Comparison of ENCODE assay signal across 18 cellular contexts in the genomic region with DNA sequence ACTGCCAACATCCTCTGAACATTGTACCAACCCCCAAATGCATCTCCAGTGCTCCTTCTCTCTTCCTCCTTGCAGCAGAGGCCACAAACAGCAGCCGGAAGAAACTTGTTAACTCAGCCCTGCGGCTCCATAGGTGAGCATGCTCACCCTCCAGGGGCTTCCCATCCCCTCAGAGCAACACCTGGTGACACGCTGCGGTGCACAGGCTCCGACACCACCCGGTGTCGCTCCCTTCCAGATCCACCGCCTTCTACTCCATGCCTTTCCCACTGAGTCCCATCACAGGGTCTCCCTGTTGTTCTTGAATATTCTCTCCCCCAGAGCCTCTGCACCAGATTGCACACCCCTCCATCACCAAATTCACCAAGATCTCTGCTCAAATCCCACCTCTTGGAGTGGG.
DNase-seq lines count a peak whose midpoint lies in the region; ATAC-seq and TF ChIP-seq lines count a peak whose summit lies in the region.
"Had no signal": no experiment of that assay in that cellular context is flagged by ENCODE, and none has a peak within 500 bp of the region (broad histone marks: within the 10 kb centered on the region; RNA-seq: fewer than 3 reads in every experiment).

No MANE protein-coding gene starts in this region.

- H3K9me3 Mint-ChIP-seq in activated CD8-positive, alpha-beta memory T cell treated with anti-CD3 and anti-CD28 coated beads, Interleukin-2, amount 10 ng/mL, durations not matched to agents 7 days and 5 days (ENCODE audit: low read depth): no peaks in the 10 kb centered on the region
- H3K9me3 Mint-ChIP-seq in neural progenitor cell (peaks cover 5% of the 10 kb centered on the region), type B pancreatic cell (no peaks in the 10 kb centered on the region)
- H3K9me3 Mint-ChIP-seq: CD4-positive, alpha-beta T cell; CD8-positive, alpha-beta T cell had no signal

- H3K27me3 Mint-ChIP-seq in activated CD8-positive, alpha-beta memory T cell treated with anti-CD3 and anti-CD28 coated beads, Interleukin-2, amount 10 ng/mL, durations not matched to agents 7 days and 5 days: peaks cover 25% of the 10 kb centered on the region
- H3K27me3 Mint-ChIP-seq in neural progenitor cell (ENCODE audit: insufficient read depth, low read depth) (peaks cover 13% of the 10 kb centered on the region), type B pancreatic cell (peaks cover 22% of the 10 kb centered on the region)
- H3K27me3 Mint-ChIP-seq: CD4-positive, alpha-beta T cell had no signal

- no peak for TF ChIP-seq CTCF in neural progenitor cell (IDR thresholded peaks at IDR 0.05)
- TF ChIP-seq CTCF in type B pancreatic cell (conservative IDR thresholded peaks at IDR 0.05): no peak

- H3K4me1 ChIP-seq in neural progenitor cell: no peaks in the 10 kb centered on the region
- H3K4me1 ChIP-seq: A549 had no signal

- no peak overlapping the region for H3K4me2 ChIP-seq in neural progenitor cell
- H3K4me2 ChIP-seq: A549 had no signal

- H4K20me1 ChIP-seq in neural progenitor cell (ENCODE audit: low read depth): no peaks in the 10 kb centered on the region
- H4K20me1 ChIP-seq: BLaER1 treated with 17β-estradiol and CSF1 and Interleukin-3, amounts not matched to agents 10 nM and 100 nM had no signal

- no peak overlapping the region for H3K4me3 ChIP-seq in neural progenitor cell
- H3K4me3 ChIP-seq: A549; BLaER1 treated with 17β-estradiol and CSF1 and Interleukin-3, amounts not matched to agents 10 nM and 100 nM had no signal

- H3K4me1 Mint-ChIP-seq in activated CD8-positive, alpha-beta memory T cell treated with anti-CD3 and anti-CD28 coated beads, Interleukin-2, amount 10 ng/mL, durations not matched to agents 7 days and 5 days: peaks cover 21% of the 10 kb centered on the region
- H3K4me1 Mint-ChIP-seq in neural progenitor cell: peaks cover 12% of the 10 kb centered on the region
- H3K4me1 Mint-ChIP-seq in type B pancreatic cell (ENCODE audit: unreplicated experiment): peaks cover 4% of the 10 kb centered on the region
- H3K4me1 Mint-ChIP-seq: B cell had no signal

- no peaks in the 10 kb centered on the region for H3K79me2 ChIP-seq in neural progenitor cell (ENCODE audit: low read depth)

- H3K4me3 Mint-ChIP-seq in activated CD8-positive, alpha-beta memory T cell treated with anti-CD3 and anti-CD28 coated beads, Interleukin-2, amount 10 ng/mL, durations not matched to agents 7 days and 5 days: no peak overlapping the region
- peak overlapping the region; percentile 4 for H3K4me3 Mint-ChIP-seq in neural progenitor cell
- H3K4me3 Mint-ChIP-seq in type B pancreatic cell: no peak overlapping the region
- H3K4me3 Mint-ChIP-seq: B cell; CD4-positive, alpha-beta T cell; CD8-positive, alpha-beta T cell had no signal

- H3K27me3 ChIP-seq in neural progenitor cell: no peaks in the 10 kb centered on the region
- H3K27me3 ChIP-seq: BLaER1 treated with 17β-estradiol and CSF1 and Interleukin-3, amounts not matched to agents 10 nM and 100 nM had no signal

- no peaks in the 10 kb centered on the region for H3K9me3 ChIP-seq in neural progenitor cell (ENCODE audit: low read depth)
- H3K9me3 ChIP-seq: A549; BLaER1 treated with 17β-estradiol and CSF1 and Interleukin-3, amounts not matched to agents 10 nM and 100 nM; Caco-2 had no signal

- TF ChIP-seq POLR2A in GM18505 (IDR thresholded peaks at IDR 0.05; ENCODE audit: borderline replicate concordance, extremely low read depth, insufficient read depth, insufficient read length): no peak

- no peaks in the 10 kb centered on the region for H3F3A ChIP-seq in neural progenitor cell (ENCODE audit: low read depth)

- CTCF ChIA-PET in activated CD8-positive, alpha-beta memory T cell treated with anti-CD3 and anti-CD28 coated beads, Interleukin-2, amount 10 ng/mL, durations not matched to agents 7 days and 5 days (lab: Charles Lee): no interaction called here

- ATAC-seq in activated CD8-positive, alpha-beta memory T cell treated with anti-CD3 and anti-CD28 coated beads, Interleukin-2, amount 10 ng/mL, durations not matched to agents 7 days and 5 days: no peak
- no peak for ATAC-seq in GM18505 (IDR thresholded peaks at IDR 0.05; ENCODE audit: unreplicated experiment)
- ATAC-seq: CD8-positive, alpha-beta T cell had no signal

- H3K27ac ChIP-seq in neural progenitor cell: no peak overlapping the region
- H3K27ac ChIP-seq: 22Rv1; A549; BLaER1 treated with 17β-estradiol and CSF1 and Interleukin-3, amounts not matched to agents 10 nM and 100 nM; C4-2B had no signal

- H3K36me3 ChIP-seq in neural progenitor cell: no peaks in the 10 kb centered on the region
- H3K36me3 ChIP-seq: BLaER1 treated with 17β-estradiol and CSF1 and Interleukin-3, amounts not matched to agents 10 nM and 100 nM had no signal

- peak; percentile 21 for DNase-seq in activated CD8-positive, alpha-beta memory T cell treated with anti-CD3 and anti-CD28 coated beads for 24 hours
- no peak for DNase-seq in activated CD8-positive, alpha-beta memory T cell treated with anti-CD3 and anti-CD28 coated beads, Interleukin-2, amount 10 ng/mL, durations not matched to agents 7 days and 5 days
- DNase-seq in neural progenitor cell (ENCODE audit: low spot score) (no peak), type B pancreatic cell (ENCODE audit: extremely low spot score, unreplicated experiment) (peak; percentile 47), LoVo (ENCODE audit: low spot score) (no peak)
- DNase-seq: AML-193; Caco-2; Calu3; CD4-positive, alpha-beta T cell; DMS79 treated with DMSO at 0.1 percent for 48 hours; GF-D8 had no signal

- H3K9ac ChIP-seq in neural progenitor cell: no peak overlapping the region
- H3K9ac ChIP-seq: BLaER1 treated with 17β-estradiol and CSF1 and Interleukin-3, amounts not matched to agents 10 nM and 100 nM had no signal

- no peak overlapping the region for H3K27ac Mint-ChIP-seq in activated CD8-positive, alpha-beta memory T cell treated with anti-CD3 and anti-CD28 coated beads, Interleukin-2, amount 10 ng/mL, durations not matched to agents 7 days and 5 days
- no peak overlapping the region for H3K27ac Mint-ChIP-seq in neural progenitor cell
- no peak overlapping the region for H3K27ac Mint-ChIP-seq in type B pancreatic cell
- H3K27ac Mint-ChIP-seq: B cell; CD4-positive, alpha-beta T cell had no signal

- no peaks in the 10 kb centered on the region for H3K36me3 Mint-ChIP-seq in activated CD8-positive, alpha-beta memory T cell treated with anti-CD3 and anti-CD28 coated beads, Interleukin-2, amount 10 ng/mL, durations not matched to agents 7 days and 5 days
- H3K36me3 Mint-ChIP-seq in neural progenitor cell: no peaks in the 10 kb centered on the region
- no peaks in the 10 kb centered on the region for H3K36me3 Mint-ChIP-seq in type B pancreatic cell
- H3K36me3 Mint-ChIP-seq: CD8-positive, alpha-beta T cell had no signal

- no peak overlapping the region for H2AFZ ChIP-seq in neural progenitor cell (replicated peaks)

Comparison
In these comparisons a context has a peak if more than half of its experiments do, and no peak if none do; other contexts are left out.
1. DNase-seq: peak in activated CD8-positive, alpha-beta memory T cell treated with anti-CD3 and anti-CD28 coated beads for 24 hours (single experiment) and type B pancreatic cell (single experiment); none in activated CD8-positive, alpha-beta memory T cell treated with anti-CD3 and anti-CD28 coated beads, Interleukin-2, amount 10 ng/mL, durations not matched to agents 7 days and 5 days (single experiment), neural progenitor cell (single experiment) and LoVo (single experiment).